In genomic region chr4:168857009-168857408, GRCh38 we compare ENCODE assay signal across 22 cellular contexts.
DNase-seq lines count a peak whose midpoint lies in the region; ATAC-seq and TF ChIP-seq lines count a peak whose summit lies in the region.
"Had no signal": no experiment of that assay in that cellular context is flagged by ENCODE, and none has a peak within 500 bp of the region (broad histone marks: within the 10 kb centered on the region; RNA-seq: fewer than 3 reads in every experiment).

No MANE protein-coding gene starts in this region.

- H2BK120ac ChIP-seq in trophoblast cell (ENCODE audit: insufficient read depth, low read length, poor library complexity): no peak overlapping the region

- H3K9me3 ChIP-seq in heart right ventricle (peaks cover 0 to 3% (median 0%) of the 10 kb centered on the region in 11 donors), esophagus (ENCODE audit: control insufficient read depth in 2 of 2, insufficient read depth in 1 of 2, low read depth in 1 of 2, low read length in 1 of 2) (no peaks in the 10 kb centered on the region), trophoblast cell (ENCODE audit: insufficient read depth, low read depth, low read length) (no peaks in the 10 kb centered on the region), uterus (no peaks in the 10 kb centered on the region)
- H3K9me3 ChIP-seq: A549, adrenal gland, MG63, pancreas, spleen, thyroid gland had no signal

- TF ChIP-seq CTCF in heart right ventricle (IDR thresholded peaks at IDR 0.05) (no peak), uterus (IDR thresholded peaks at IDR 0.05) (no peak)

- H3K4me3 ChIP-seq in heart right ventricle (no peak overlapping the region), esophagus (ENCODE audit: low read depth in 1 of 2, low read length in 2 of 2) (no peak overlapping the region), trophoblast cell (ENCODE audit: low read depth, low read length) (no peak overlapping the region), uterus (no peak overlapping the region)
- H3K4me3 ChIP-seq: A549, adrenal gland, MG63, pancreas, spleen, thyroid gland had no signal

- H2BK12ac ChIP-seq in trophoblast cell (ENCODE audit: low read length): no peak overlapping the region

- no peak for TF ChIP-seq POLR2A in uterus (IDR thresholded peaks at IDR 0.05)

- no peak overlapping the region for H4K12ac ChIP-seq in trophoblast cell (ENCODE audit: low read depth, low read length)

- no peak overlapping the region for H4K91ac ChIP-seq in trophoblast cell (ENCODE audit: low read depth, low read length)

- DNase-seq in heart right ventricle (no peak), Right ventricle myocardium superior (no peak), trophoblast cell (no peak), uterus (no peak)
- no peak for DNase-seq in stimulated activated CD4-positive, alpha-beta T cell treated with anti-CD3 and anti-CD28 coated beads, Interleukin-4, amount 100 ng/mL, for 24 hours
- no peak for DNase-seq in effector CD8-positive, alpha-beta T cell (lab: John Stamatoyannopoulos, UW)
- DNase-seq: activated CD4-positive, alpha-beta T cell treated with anti-CD3 and anti-CD28 coated beads, Interleukin-2, amount 50 U/mL, for 1 hour; activated CD8-positive, alpha-beta memory T cell treated with anti-CD3 and anti-CD28 coated beads, Interleukin-2, amount 50 U/mL, for 48 hours; activated gamma-delta T cell; adrenal gland; CD4-positive, CD25-positive, alpha-beta regulatory T cell; DMS53; NCI-H146; pancreas; spleen; T-helper 1 cell; thyroid gland had no signal

- H3K27ac ChIP-seq in heart right ventricle (peak overlapping the region in 8 of 10 donors; percentile 28 to 91 (median 52)), esophagus (ENCODE audit: low read depth in 2 of 2, low read length in 1 of 2) (peak overlapping the region; percentile 22 to 58), trophoblast cell (ENCODE audit: low read depth, low read length) (no peak overlapping the region), uterus (peak overlapping the region; percentile 98 to 99)
- H3K27ac ChIP-seq: A549, pancreas had no signal

- ATAC-seq in heart right ventricle: peak in 1 of 8 donors; percentile 16
- no peak for ATAC-seq in Right ventricle myocardium superior (ENCODE audit: poor library complexity)
- ATAC-seq in GM18909 (IDR thresholded peaks at IDR 0.05; ENCODE audit: poor library complexity, unreplicated experiment): no peak
- ATAC-seq: A549, left lobe of liver had no signal

- H3K14ac ChIP-seq in trophoblast cell (ENCODE audit: low read length): no peak overlapping the region

- H2AFZ ChIP-seq in trophoblast cell (ENCODE audit: insufficient read depth, low read length, poor library complexity): no peak overlapping the region

- H3K4ac ChIP-seq in trophoblast cell (ENCODE audit: low read depth, low read length): peak overlapping the region; percentile 64

- H3K36me3 ChIP-seq in heart right ventricle: peaks cover 0 to 10% (median 0%) of the 10 kb centered on the region in 9 donors
- no peaks in the 10 kb centered on the region for H3K36me3 ChIP-seq in esophagus (ENCODE audit: control insufficient read depth in 2 of 2, insufficient read depth in 2 of 2, low read length in 1 of 2)
- peaks cover 15 to 37% of the 10 kb centered on the region in 2 experiments for H3K36me3 ChIP-seq in trophoblast cell (ENCODE audit: control insufficient read depth in 1 of 2, insufficient read depth in 2 of 2, low read length in 2 of 2)
- no peaks in the 10 kb centered on the region for H3K36me3 ChIP-seq in uterus
- H3K36me3 ChIP-seq: adrenal gland, pancreas, spleen, thyroid gland had no signal

- H3K18ac ChIP-seq in trophoblast cell (ENCODE audit: low read length): no peak overlapping the region

- H2BK5ac ChIP-seq in trophoblast cell (ENCODE audit: low read depth, low read length, poor library complexity): no peak overlapping the region

- H3K27me3 ChIP-seq in heart right ventricle (no peaks in the 10 kb centered on the region), esophagus (ENCODE audit: control insufficient read depth in 1 of 2, insufficient read depth in 2 of 2, low read length in 2 of 2) (no peaks in the 10 kb centered on the region), trophoblast cell (ENCODE audit: insufficient read depth, low read length) (no peaks in the 10 kb centered on the region), uterus (no peaks in the 10 kb centered on the region)
- H3K27me3 ChIP-seq: adrenal gland, MG63, pancreas, spleen, thyroid gland had no signal

- H3K4me1 ChIP-seq in heart right ventricle (peaks cover 3 to 86% (median 67%) of the 10 kb centered on the region in 9 donors), esophagus (ENCODE audit: control insufficient read depth in 2 of 2, insufficient read depth in 2 of 2, low read length in 1 of 2) (peaks cover 3 to 8% of the 10 kb centered on the region in 2 donors), trophoblast cell (ENCODE audit: control insufficient read depth in 1 of 2, insufficient read depth in 2 of 2, low read length in 2 of 2) (peaks cover 6 to 11% of the 10 kb centered on the region in 2 experiments), uterus (peaks cover 3 to 26% of the 10 kb centered on the region in 2 donors)
- H3K4me1 ChIP-seq: pancreas had no signal

- intact Hi-C loops in heart right ventricle (cut with DNase I) (no loop called here), Right ventricle myocardium superior (cut with DNase I) (no loop called here), uterus (cut with DNase I; ENCODE audit: low total_unique reads) (no loop called here)

- H3K9ac ChIP-seq in trophoblast cell (ENCODE audit: low read length): no peak overlapping the region

- H3K23ac ChIP-seq in trophoblast cell (ENCODE audit: low read length): no peak overlapping the region

- H2AK5ac ChIP-seq in trophoblast cell (ENCODE audit: low read length): no peak overlapping the region

- no peak overlapping the region for H3K4me2 ChIP-seq in trophoblast cell (ENCODE audit: low read length)
- H3K4me2 ChIP-seq: A549 had no signal

- no peaks in the 10 kb centered on the region for H3K79me1 ChIP-seq in trophoblast cell (ENCODE audit: low read length)

- 72 to 79% methylated on average over 6 of the region's 6 CpGs for WGBS in heart right ventricle, 2 donors
- 71 to 73% methylated on average over 6 of the region's 6 CpGs for WGBS in esophagus, 2 donors
- no CpG with 5 or more reads among the region's 6 CpGs for WGBS in trophoblast cell (ENCODE audit: extremely low coverage, insufficient coverage, insufficient read length)

- no peak overlapping the region for H4K8ac ChIP-seq in trophoblast cell (ENCODE audit: low read depth, low read length)

- H3K79me2 ChIP-seq in trophoblast cell (ENCODE audit: control insufficient read depth, insufficient read depth, low read length, poor library complexity): peaks cover 12% of the 10 kb centered on the region
